In the genomic region with DNA sequence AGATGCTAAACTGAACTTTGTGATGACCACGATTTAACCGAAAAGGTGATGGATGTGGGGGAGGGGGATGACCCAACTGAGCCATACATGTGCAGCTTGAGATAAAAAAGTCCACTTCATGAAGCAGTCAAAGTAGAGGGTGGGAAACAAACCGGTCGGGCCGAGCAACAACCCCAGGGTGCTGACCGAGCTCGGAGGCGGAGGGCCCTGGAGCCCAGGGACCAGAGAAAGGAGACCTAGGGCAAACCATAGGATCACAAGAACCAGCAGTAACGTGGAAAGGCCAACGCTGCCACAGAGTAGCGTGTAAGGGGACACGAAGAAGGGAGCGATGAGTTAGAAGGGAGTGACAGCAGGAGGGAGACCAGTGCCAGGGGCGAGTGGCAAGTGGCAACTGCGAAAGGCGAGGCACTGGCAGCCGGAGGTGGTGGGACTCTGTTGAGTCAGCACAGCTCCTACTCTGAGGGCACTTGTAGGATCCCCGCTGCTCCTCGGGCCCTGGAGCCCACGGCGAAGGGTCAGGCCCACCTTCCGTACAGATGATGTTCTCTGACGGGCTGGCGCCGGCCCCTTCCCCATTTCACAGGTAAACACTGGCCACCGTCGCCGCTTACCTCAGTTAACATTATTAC, we compare ENCODE assay signal across 1 cellular context.
A peak's percentile ranks its signal among the peaks of the same experiment; 100 is the strongest.
TF ChIP-seq lines count a peak whose summit lies in the region.

No MANE protein-coding gene starts in this region.

TF ChIP-seq in HepG2, 621 proteins besides CTCF, POLR2A, EP300 and RAD21 (continued from another document and continues in another):
- TF ChIP-seq ZNF275 (CRISPR knock-in tag; IDR thresholded peaks at IDR 0.05; ENCODE audit: borderline replicate concordance) (0 out of 2 replicates have a peak, but pooled peaks have one; percentile 40), ZNF234 (CRISPR knock-in tag; conservative IDR thresholded peaks at IDR 0.05) (no peak), ZNF615 (CRISPR knock-in tag; IDR thresholded peaks at IDR 0.05; ENCODE audit: borderline replicate concordance) (no peak), AKAP8 (CRISPR knock-in tag; IDR thresholded peaks at IDR 0.05) (0 out of 2 replicates have a peak, but pooled peaks have one; percentile 7), JUN (CRISPR knock-in tag; IDR thresholded peaks at IDR 0.05) (no peak), ZNF816 (CRISPR knock-in tag; IDR thresholded peaks at IDR 0.05; ENCODE audit: borderline replicate concordance) (peak; percentile 60; the same call in 1 of the 2 replicates), ZNF510 (CRISPR knock-in tag; IDR thresholded peaks at IDR 0.05; ENCODE audit: low read depth) (no peak), GABPA (IDR thresholded peaks at IDR 0.05; ENCODE audit: low read depth, low read length) (no peak), GABPA (CRISPR knock-in tag; IDR thresholded peaks at IDR 0.05; ENCODE audit: low read depth) (no peak), ZNF776 (CRISPR knock-in tag; IDR thresholded peaks at IDR 0.05) (no peak), BATF2 (CRISPR knock-in tag; IDR thresholded peaks at IDR 0.05) (no peak), SNRNP70 (IDR thresholded peaks at IDR 0.05; ENCODE audit: low read depth, low read length) (no peak), CC2D1A (CRISPR knock-in tag; IDR thresholded peaks at IDR 0.05) (no peak), ZNF160 (CRISPR knock-in tag; IDR thresholded peaks at IDR 0.05) (no peak), STAG1 (CRISPR knock-in tag; IDR thresholded peaks at IDR 0.05) (no peak), PRMT3 (CRISPR knock-in tag; IDR thresholded peaks at IDR 0.05; ENCODE audit: borderline replicate concordance, low read depth) (no peak), ZNF33B (CRISPR knock-in tag; IDR thresholded peaks at IDR 0.05) (no peak), NAIF1 (CRISPR knock-in tag; IDR thresholded peaks at IDR 0.05; ENCODE audit: borderline replicate concordance) (no peak), HNRNPUL1 (IDR thresholded peaks at IDR 0.05; ENCODE audit: low read depth, low read length) (no peak), ZNF407 (CRISPR knock-in tag; IDR thresholded peaks at IDR 0.05; ENCODE audit: not compliant biosample characterization) (no peak), ZNF678 (CRISPR knock-in tag; IDR thresholded peaks at IDR 0.05) (no peak), CERS6 (CRISPR knock-in tag; IDR thresholded peaks at IDR 0.05) (no peak), MAZ (IDR thresholded peaks at IDR 0.05; ENCODE audit: borderline replicate concordance, low read depth, low read length) (no peak), MAZ (CRISPR knock-in tag; IDR thresholded peaks at IDR 0.05; ENCODE audit: low read depth) (no peak), ZNF605 (CRISPR knock-in tag; IDR thresholded peaks at IDR 0.05) (no peak), ZNF512B (CRISPR knock-in tag; IDR thresholded peaks at IDR 0.05; ENCODE audit: borderline replicate concordance) (no peak), PAXIP1 (CRISPR knock-in tag; conservative IDR thresholded peaks at IDR 0.05) (no peak), SOX13 (IDR thresholded peaks at IDR 0.05) (no peak), SOX13 (CRISPR knock-in tag; conservative IDR thresholded peaks at IDR 0.05 in 1 of 2, IDR thresholded peaks at IDR 0.05 in 1 of 2) (no peak), KLF9 (CRISPR knock-in tag; IDR thresholded peaks at IDR 0.05; ENCODE audit: low read depth) (no peak)
- TF ChIP-seq, protein P1, sequence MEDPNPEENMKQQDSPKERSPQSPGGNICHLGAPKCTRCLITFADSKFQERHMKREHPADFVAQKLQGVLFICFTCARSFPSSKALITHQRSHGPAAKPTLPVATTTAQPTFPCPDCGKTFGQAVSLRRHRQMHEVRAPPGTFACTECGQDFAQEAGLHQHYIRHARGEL (CRISPR knock-in tag; IDR thresholded peaks at IDR 0.05): no peak
- TF ChIP-seq, protein P2, sequence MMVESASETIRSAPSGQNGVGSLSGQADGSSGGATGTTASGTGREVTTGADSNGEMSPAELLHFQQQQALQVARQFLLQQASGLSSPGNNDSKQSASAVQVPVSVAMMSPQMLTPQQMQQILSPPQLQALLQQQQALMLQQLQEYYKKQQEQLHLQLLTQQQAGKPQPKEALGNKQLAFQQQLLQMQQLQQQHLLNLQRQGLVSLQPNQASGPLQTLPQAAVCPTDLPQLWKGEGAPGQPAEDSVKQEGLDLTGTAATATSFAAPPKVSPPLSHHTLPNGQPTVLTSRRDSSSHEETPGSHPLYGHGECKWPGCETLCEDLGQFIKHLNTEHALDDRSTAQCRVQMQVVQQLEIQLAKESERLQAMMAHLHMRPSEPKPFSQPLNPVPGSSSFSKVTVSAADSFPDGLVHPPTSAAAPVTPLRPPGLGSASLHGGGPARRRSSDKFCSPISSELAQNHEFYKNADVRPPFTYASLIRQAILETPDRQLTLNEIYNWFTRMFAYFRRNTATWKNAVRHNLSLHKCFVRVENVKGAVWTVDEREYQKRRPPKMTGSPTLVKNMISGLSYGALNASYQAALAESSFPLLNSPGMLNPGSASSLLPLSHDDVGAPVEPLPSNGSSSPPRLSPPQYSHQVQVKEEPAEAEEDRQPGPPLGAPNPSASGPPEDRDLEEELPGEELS (CRISPR knock-in tag; IDR thresholded peaks at IDR 0.05): no peak
- TF ChIP-seq, protein P3, sequence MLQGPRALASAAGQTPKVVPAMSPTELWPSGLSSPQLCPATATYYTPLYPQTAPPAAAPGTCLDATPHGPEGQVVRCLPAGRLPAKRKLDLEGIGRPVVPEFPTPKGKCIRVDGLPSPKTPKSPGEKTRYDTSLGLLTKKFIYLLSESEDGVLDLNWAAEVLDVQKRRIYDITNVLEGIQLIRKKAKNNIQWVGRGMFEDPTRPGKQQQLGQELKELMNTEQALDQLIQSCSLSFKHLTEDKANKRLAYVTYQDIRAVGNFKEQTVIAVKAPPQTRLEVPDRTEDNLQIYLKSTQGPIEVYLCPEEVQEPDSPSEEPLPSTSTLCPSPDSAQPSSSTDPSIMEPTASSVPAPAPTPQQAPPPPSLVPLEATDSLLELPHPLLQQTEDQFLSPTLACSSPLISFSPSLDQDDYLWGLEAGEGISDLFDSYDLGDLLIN (CRISPR knock-in tag; IDR thresholded peaks at IDR 0.05; ENCODE audit: borderline replicate concordance): no peak
- TF ChIP-seq, protein P4, sequence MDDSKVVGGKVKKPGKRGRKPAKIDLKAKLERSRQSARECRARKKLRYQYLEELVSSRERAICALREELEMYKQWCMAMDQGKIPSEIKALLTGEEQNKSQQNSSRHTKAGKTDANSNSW (CRISPR knock-in tag; IDR thresholded peaks at IDR 0.05; ENCODE audit: borderline replicate concordance): no peak
